ENCODE assay signal across 20 cellular contexts in genomic region chr1:226211181-226211580, GRCh38. TPM values are rescaled to one million over a fixed set of nuclear protein-coding genes. Genes with fewer than 3 reads are reported as not detected.
DNase-seq lines count a peak whose midpoint lies in the region; ATAC-seq, FAIRE-seq and TF ChIP-seq lines count a peak whose summit lies in the region.
"Had no signal": no experiment of that assay in that cellular context is flagged by ENCODE, and none has a peak within 500 bp of the region (broad histone marks: within the 10 kb centered on the region; RNA-seq: fewer than 3 reads in every experiment).

No MANE protein-coding gene starts in this region.

- no peaks in the 10 kb centered on the region for H3K9me3 Mint-ChIP-seq in CD8-positive, alpha-beta T cell
- no peaks in the 10 kb centered on the region for H3K9me3 Mint-ChIP-seq in activated CD4-positive, alpha-beta T cell treated with anti-CD3 and anti-CD28 coated beads, Interleukin-2, amount 10 ng/mL, durations not matched to agents 7 days and 5 days
- H3K9me3 Mint-ChIP-seq: CD4-positive, CD25-positive, alpha-beta regulatory T cell; HFFc6 had no signal

- TF ChIP-seq CTCF in CD8-positive, alpha-beta T cell (IDR thresholded peaks at IDR 0.05): no peak
- 0 out of 6 replicates have a peak, but pooled peaks of 1 of the 3 experiments have one; percentile 4 for TF ChIP-seq CTCF in K562 (IDR thresholded peaks at IDR 0.05 in 2 of 3, conservative IDR thresholded peaks at IDR 0.05 in 1 of 3; ENCODE audit: insufficient read depth in 2 of 3, low read depth in 1 of 3, low read length in 3 of 3)
- no peak for TF ChIP-seq CTCF in heart right ventricle (IDR thresholded peaks at IDR 0.05)

- TF ChIP-seq RAD21 in K562 (CRISPR knock-in tag; conservative IDR thresholded peaks at IDR 0.05 in 1 of 2, IDR thresholded peaks at IDR 0.05 in 1 of 2): no peak

- H4K20me1 ChIP-seq in K562 (replicated peaks; ENCODE audit: control insufficient read depth, insufficient read depth, low read length): peaks cover 4% of the 10 kb centered on the region; the same call in 1 of the 2 replicates

- H3K79me2 ChIP-seq in K562 (ENCODE audit: control insufficient read depth, insufficient read depth, low read length): no peaks in the 10 kb centered on the region

- H3K36me3 ChIP-seq in CD8-positive, alpha-beta T cell (ENCODE audit: insufficient read depth, low read length): no peaks in the 10 kb centered on the region
- no peaks in the 10 kb centered on the region for H3K36me3 ChIP-seq in HUES48 (ENCODE audit: control insufficient read depth, insufficient read depth, low read length)
- H3K36me3 ChIP-seq in K562 (ENCODE audit: control insufficient read depth, insufficient read depth, low read length): no peaks in the 10 kb centered on the region
- no peaks in the 10 kb centered on the region for H3K36me3 ChIP-seq in iPS-15b (ENCODE audit: control insufficient read depth, insufficient read depth, low read length)
- no peaks in the 10 kb centered on the region for H3K36me3 ChIP-seq in heart right ventricle
- H3K36me3 ChIP-seq: BLaER1, HAP-1 had no signal

- H3K9ac ChIP-seq in HUES48 (ENCODE audit: low read depth, low read length): no peak overlapping the region
- no peak overlapping the region for H3K9ac ChIP-seq in K562 (ENCODE audit: insufficient read depth in 1 of 2, low read depth in 2 of 2, low read length in 2 of 2)
- H3K9ac ChIP-seq in iPS-15b (ENCODE audit: low read depth, low read length): no peak overlapping the region
- H3K9ac ChIP-seq: BLaER1 had no signal

- in situ Hi-C loops in K562 (cut with MboI): no loop called here

- H3K4me3 Mint-ChIP-seq in CD8-positive, alpha-beta T cell: no peak overlapping the region
- H3K4me3 Mint-ChIP-seq in activated CD4-positive, alpha-beta T cell treated with anti-CD3 and anti-CD28 coated beads, Interleukin-2, amount 10 ng/mL, durations not matched to agents 7 days and 5 days: no peak overlapping the region
- H3K4me3 Mint-ChIP-seq: CD4-positive, CD25-positive, alpha-beta regulatory T cell; HFFc6 had no signal

- DNase-seq in CD8-positive, alpha-beta T cell: no peak
- DNase-seq in K562 (ENCODE audit: extremely low read depth in 1 of 4, low spot score in 3 of 4) (no peak), heart right ventricle (no peak), HuH-7.5 (ENCODE audit: low spot score) (no peak), NCI-H2029 treated with DMSO at 0.1 percent for 48 hours (lab: John Stamatoyannopoulos, UW) (no peak)
- DNase-seq in activated CD4-positive, alpha-beta T cell treated with anti-CD3 and anti-CD28 coated beads, Interleukin-2, amount 10 ng/mL, durations not matched to agents 7 days and 5 days: no peak
- DNase-seq: 8988T; AML-193; Calu3; CD4-positive, CD25-positive, alpha-beta regulatory T cell; GOT3; HFFc6; IMR-90; KG1 had no signal

- TF ChIP-seq POLR2A in K562 (conservative IDR thresholded peaks at IDR 0.05): no peak

- H3K4me2 ChIP-seq in K562 (ENCODE audit: insufficient read depth, low read length): no peak overlapping the region
- H3K4me2 ChIP-seq: BLaER1 had no signal

- BruUV-seq in K562 (replicated peaks; lab: Mats Ljungman, UMichigan): no TSS peak

- no peak for ATAC-seq in CD8-positive, alpha-beta T cell
- no peak for ATAC-seq in K562
- ATAC-seq in heart right ventricle: no peak

- intact Hi-C loops in CD8-positive, alpha-beta T cell (cut with DNase I, micrococcal nuclease): no loop called here
- intact Hi-C loops in K562 (cut with micrococcal nuclease): no loop called here
- intact Hi-C loops in heart right ventricle (cut with DNase I): no loop called here

- no peak overlapping the region for H3K4me3 ChIP-seq in CD8-positive, alpha-beta T cell (ENCODE audit: low read depth, low read length)
- no peak overlapping the region for H3K4me3 ChIP-seq in HUES48 (ENCODE audit: low read depth, low read length)
- no peak overlapping the region for H3K4me3 ChIP-seq in K562
- H3K4me3 ChIP-seq in iPS-15b (ENCODE audit: low read depth, low read length): peak overlapping the region; percentile 5
- no peak overlapping the region for H3K4me3 ChIP-seq in heart right ventricle
- H3K4me3 ChIP-seq: BLaER1, HAP-1 had no signal

- no peak for TF ChIP-seq EP300 in K562 (IDR thresholded peaks at IDR 0.05; ENCODE audit: low read length)

- POLR2A ChIA-PET in CD8-positive, alpha-beta T cell (lab: Charles Lee): no interaction called here
- POLR2A ChIA-PET in K562 (lab: Yijun Ruan, JAX): interaction anchor here (0.7 to 1.1 kb wide), 3 partner anchors 9 to 15 kb away, joined by 3 read pairs; no protein-coding TSS in a partner anchor
- POLR2A ChIA-PET in activated CD4-positive, alpha-beta T cell treated with anti-CD3 and anti-CD28 coated beads, Interleukin-2, amount 10 ng/mL, durations not matched to agents 7 days and 5 days (lab: Charles Lee): no interaction called here

- FAIRE-seq in K562 (lab: Jason Lieb, UNC): no peak
- FAIRE-seq: GM18507, HTR-8/SVneo had no signal

- H3K9me1 ChIP-seq in K562 (ENCODE audit: control insufficient read depth, insufficient read depth, low read length): no peaks in the 10 kb centered on the region

- H2AFZ ChIP-seq in K562 (ENCODE audit: low read depth, low read length): no peak overlapping the region

- no peaks in the 10 kb centered on the region for H3K4me1 Mint-ChIP-seq in CD8-positive, alpha-beta T cell (ENCODE audit: low read depth)
- no peaks in the 10 kb centered on the region for H3K4me1 Mint-ChIP-seq in activated CD4-positive, alpha-beta T cell treated with anti-CD3 and anti-CD28 coated beads, Interleukin-2, amount 10 ng/mL, durations not matched to agents 7 days and 5 days

- H3K27me3 Mint-ChIP-seq in CD8-positive, alpha-beta T cell (ENCODE audit: low read depth): no peaks in the 10 kb centered on the region
- no peaks in the 10 kb centered on the region for H3K27me3 Mint-ChIP-seq in activated CD4-positive, alpha-beta T cell treated with anti-CD3 and anti-CD28 coated beads, Interleukin-2, amount 10 ng/mL, durations not matched to agents 7 days and 5 days

- H3K27ac ChIP-seq in CD8-positive, alpha-beta T cell (ENCODE audit: low read depth, low read length): no peak overlapping the region
- H3K27ac ChIP-seq in HUES48 (ENCODE audit: low read depth, low read length) (peak overlapping the region; percentile 45), K562 (ENCODE audit: extremely low read depth, low read depth, low read length) (no peak overlapping the region), heart right ventricle (no peak overlapping the region)
- H3K27ac ChIP-seq: BLaER1 had no signal

- H3K36me3 Mint-ChIP-seq in CD8-positive, alpha-beta T cell: no peaks in the 10 kb centered on the region
- no peaks in the 10 kb centered on the region for H3K36me3 Mint-ChIP-seq in activated CD4-positive, alpha-beta T cell treated with anti-CD3 and anti-CD28 coated beads, Interleukin-2, amount 10 ng/mL, durations not matched to agents 7 days and 5 days (ENCODE audit: low read depth)
- H3K36me3 Mint-ChIP-seq: CD4-positive, CD25-positive, alpha-beta regulatory T cell had no signal

- CTCF ChIA-PET in CD8-positive, alpha-beta T cell (lab: Charles Lee): interaction anchor here (2.1 to 2.3 kb wide), 2 partner anchors 9 to 86 kb away, joined by 5 to 6 read pairs; no protein-coding TSS in a partner anchor
- CTCF ChIA-PET in K562 (lab: Yijun Ruan, JAX; ENCODE audit: low intra/inter-chr PET ratio): no interaction called here
- CTCF ChIA-PET in activated CD4-positive, alpha-beta T cell treated with anti-CD3 and anti-CD28 coated beads, Interleukin-2, amount 10 ng/mL, durations not matched to agents 7 days and 5 days (lab: Charles Lee): interaction anchor here (0.9 to 3.2 kb wide), 4 partner anchors 9 to 136 kb away, joined by 4 to 10 read pairs (median 5); no protein-coding TSS in a partner anchor

- no peaks in the 10 kb centered on the region for H3K9me3 ChIP-seq in CD8-positive, alpha-beta T cell (ENCODE audit: low read length)
- H3K9me3 ChIP-seq in HUES48 (ENCODE audit: control insufficient read depth, insufficient read depth, low read length): no peaks in the 10 kb centered on the region
- H3K9me3 ChIP-seq in K562 (replicated peaks; ENCODE audit: control insufficient read depth, insufficient read depth, low read depth, low read length): no peaks in the 10 kb centered on the region
- no peaks in the 10 kb centered on the region for H3K9me3 ChIP-seq in iPS-15b (ENCODE audit: control insufficient read depth, insufficient read depth, low read length)
- no peaks in the 10 kb centered on the region for H3K9me3 ChIP-seq in heart right ventricle
- H3K9me3 ChIP-seq: BLaER1, HAP-1 had no signal

- H3K27ac Mint-ChIP-seq in CD8-positive, alpha-beta T cell: peak overlapping the region; percentile 14
- no peak overlapping the region for H3K27ac Mint-ChIP-seq in activated CD4-positive, alpha-beta T cell treated with anti-CD3 and anti-CD28 coated beads, Interleukin-2, amount 10 ng/mL, durations not matched to agents 7 days and 5 days
- H3K27ac Mint-ChIP-seq: CD4-positive, CD25-positive, alpha-beta regulatory T cell; HFFc6 had no signal

- H3K4me1 ChIP-seq in CD8-positive, alpha-beta T cell (ENCODE audit: insufficient read depth, low read length): no peaks in the 10 kb centered on the region
- H3K4me1 ChIP-seq in HUES48 (ENCODE audit: control insufficient read depth, insufficient read depth, low read length): peaks cover 43% of the 10 kb centered on the region
- H3K4me1 ChIP-seq in K562 (replicated peaks in 1 of 2; ENCODE audit: control insufficient read depth in 2 of 2, insufficient read depth in 2 of 2, low read length in 2 of 2): peaks cover 3 to 7% of the 10 kb centered on the region in 2 experiments; a peak in 4 of 5 replicates
- peaks cover 19% of the 10 kb centered on the region for H3K4me1 ChIP-seq in iPS-15b (ENCODE audit: control insufficient read depth, insufficient read depth, low read length)
- no peaks in the 10 kb centered on the region for H3K4me1 ChIP-seq in heart right ventricle

- WGBS in K562 (ENCODE audit: insufficient coverage, low coverage, missing lambda C conversion rate): 3% methylated on average over 3 of the region's 3 CpGs
- 72 to 77% methylated on average over 3 of the region's 3 CpGs for WGBS in heart right ventricle, 2 donors

- H3K27me3 ChIP-seq in CD8-positive, alpha-beta T cell (ENCODE audit: insufficient read depth, low read length): no peaks in the 10 kb centered on the region
- peaks cover 10% of the 10 kb centered on the region; the same call in 1 of the 2 replicates for H3K27me3 ChIP-seq in HUES48 (ENCODE audit: control insufficient read depth, insufficient read depth, low read length)
- peaks cover 16 to 18% of the 10 kb centered on the region in 2 experiments; a peak in 4 of 5 replicates for H3K27me3 ChIP-seq in K562 (ENCODE audit: control insufficient read depth in 2 of 2, insufficient read depth in 2 of 2, low read length in 2 of 2)
- H3K27me3 ChIP-seq in iPS-15b (ENCODE audit: control insufficient read depth, insufficient read depth, low read length): peaks cover 3% of the 10 kb centered on the region
- H3K27me3 ChIP-seq in heart right ventricle: no peaks in the 10 kb centered on the region

RNA-seq across cellular contexts. Expression of gene MIXL1, which starts 12.3 kb away (rescaled TPM):
- not detected for total RNA-seq in CD8-positive, alpha-beta T cell
- total RNA-seq in K562 (2011; cell fraction: chromatin; rRNA removed; ENCODE audit: low replicate concordance): 0.14 TPM in 1 of 2 replicates, not detected in the other
- not detected in 2 replicates for total RNA-seq in K562 (2011; cell fraction: nucleolus; rRNA removed)
- not detected in 2 replicates for total RNA-seq in K562 (2011; cell fraction: nucleoplasm; rRNA removed)
- total RNA-seq in K562 (2014; rRNA removed): not detected in 2 replicates
- total RNA-seq in K562 (2014; rRNA removed; fragmentation: Illumina TruSeq; extraction: Trizol): not detected in 2 replicates
- total RNA-seq in K562 (2015; rRNA removed; fragmentation: Illumina TruSeq; extraction: Trizol): not detected in 2 replicates
- not detected in 2 replicates for total RNA-seq in K562 (2021)
- not detected in 2 replicates for polyA plus RNA-seq in K562 (2011; rRNA removed)
- not detected in 2 replicates for polyA plus RNA-seq in K562 (2011; cell fraction: cytosol; rRNA removed)
- polyA plus RNA-seq in K562 (2011; cell fraction: nucleus; rRNA removed): not detected in 2 replicates
- polyA plus RNA-seq in K562 (2012): 0.06 TPM in 1 of 2 replicates, not detected in the other
- polyA plus RNA-seq in K562 (2014; fragmentation: Illumina TruSeq; extraction: Trizol): not detected in 2 replicates
- polyA plus RNA-seq in K562 (2014; fragmentation: Nextera tagmentation; extraction: Ambion mirVana): not detected
- not detected in 2 replicates for polyA plus RNA-seq in K562 (2014; rRNA removed)
- not detected in 2 replicates for polyA minus RNA-seq in K562 (2011; rRNA and poly(A)+ RNA removed)
- polyA minus RNA-seq in K562 (2011; cell fraction: cytosol; rRNA and poly(A)+ RNA removed): not detected in 2 replicates
- not detected in 2 replicates for polyA minus RNA-seq in K562 (2011; cell fraction: nucleus; rRNA and poly(A)+ RNA removed)
- under 1 TPM in 3 of 10 donors, not detected in 7; 0.28 to 0.37 (median 0.32) TPM for total RNA-seq in heart right ventricle
- under 1 TPM in 1 of 2 donors, not detected in 1; 0.01 TPM for polyA plus RNA-seq in heart right ventricle
- not detected for total RNA-seq in activated CD4-positive, alpha-beta T cell treated with anti-CD3 and anti-CD28 coated beads, Interleukin-2, amount 10 ng/mL, durations not matched to agents 7 days and 5 days
- total RNA-seq: Calu3; CD4-positive, CD25-positive, alpha-beta regulatory T cell; IMR-90 had no signal
- polyA plus RNA-seq: CD4-positive, CD25-positive, alpha-beta regulatory T cell; IMR-90 had no signal

RNA-seq across cellular contexts. Expression of gene ACBD3, which starts 24.6 kb away (rescaled TPM):
- total RNA-seq in CD8-positive, alpha-beta T cell: 10 to 100 TPM; 40.9 to 41.4 TPM
- 12.5 and 40.3 TPM in 2 replicates for total RNA-seq in K562 (2011; cell fraction: chromatin; rRNA removed; ENCODE audit: low replicate concordance)
- 8.8 and 12.5 TPM in 2 replicates for total RNA-seq in K562 (2011; cell fraction: nucleolus; rRNA removed)
- total RNA-seq in K562 (2011; cell fraction: nucleoplasm; rRNA removed): 21.6 and 27.1 TPM in 2 replicates
- total RNA-seq in K562 (2014; rRNA removed) (25.4 and 31.4 TPM in 2 replicates), K562 (2014; rRNA removed; fragmentation: Illumina TruSeq; extraction: Trizol) (31.4 and 35.5 TPM in 2 replicates), K562 (2015; rRNA removed; fragmentation: Illumina TruSeq; extraction: Trizol) (26.1 and 26.9 TPM in 2 replicates), K562 (2021) (27.6 and 30.7 TPM in 2 replicates), heart right ventricle (10 to 100 TPM; 25.3 to 39.1 (median 34.3) TPM)
- polyA plus RNA-seq in K562 (2011; rRNA removed) (36.7 and 37.6 TPM in 2 replicates), K562 (2014; fragmentation: Illumina TruSeq; extraction: Trizol) (25.4 and 32.1 TPM in 2 replicates), K562 (2014; fragmentation: Nextera tagmentation; extraction: Ambion mirVana) (10 to 100 TPM; 11.1 to 14.3 TPM), K562 (2014; rRNA removed) (21.4 and 21.5 TPM in 2 replicates), heart right ventricle (10 to 100 TPM in 1 of 2 donors, 1 to 10 TPM in 1; 9.3 to 11.3 TPM)
- polyA plus RNA-seq in K562 (2011; cell fraction: cytosol; rRNA removed): 10.1 and 21.5 TPM in 2 replicates
- 8.9 and 13.8 TPM in 2 replicates for polyA plus RNA-seq in K562 (2011; cell fraction: nucleus; rRNA removed)
- polyA plus RNA-seq in K562 (2012): 22.8 and 22.9 TPM in 2 replicates
- 55.5 and 66.5 TPM in 2 replicates for polyA minus RNA-seq in K562 (2011; rRNA and poly(A)+ RNA removed)
- polyA minus RNA-seq in K562 (2011; cell fraction: cytosol; rRNA and poly(A)+ RNA removed): 23.8 and 29.6 TPM in 2 replicates
- 7.1 and 15.3 TPM in 2 replicates for polyA minus RNA-seq in K562 (2011; cell fraction: nucleus; rRNA and poly(A)+ RNA removed)
- 10 to 100 TPM; 19.0 to 19.8 TPM for total RNA-seq in activated CD4-positive, alpha-beta T cell treated with anti-CD3 and anti-CD28 coated beads, Interleukin-2, amount 10 ng/mL, durations not matched to agents 7 days and 5 days
